In genomic region chr2:209463226-209463625, GRCh38 we compare ENCODE assay signal across 14 cellular contexts. TPM values are rescaled to one million over a fixed set of nuclear protein-coding genes. Genes with fewer than 3 reads are reported as not detected.
A peak's percentile ranks its signal among the peaks of the same experiment; 100 is the strongest.
DNase-seq lines count a peak whose midpoint lies in the region; ATAC-seq and TF ChIP-seq lines count a peak whose summit lies in the region.
"Had no signal": no experiment of that assay in that cellular context is flagged by ENCODE, and none has a peak within 500 bp of the region (broad histone marks: within the 10 kb centered on the region; RNA-seq: fewer than 3 reads in every experiment).

No MANE protein-coding gene starts in this region.

- H3K27ac ChIP-seq in OCI-LY1 (ENCODE audit: low read depth, low read length, poor library complexity, severe bottlenecking) = no peak overlapping the region
- H3K27ac ChIP-seq: left lung, ovary had no signal

- no peaks in the 10 kb centered on the region for H4K20me1 ChIP-seq in OCI-LY1 (ENCODE audit: insufficient read depth, low read length)

- no peaks in the 10 kb centered on the region; the same call in 1 of the 2 replicates for H3K36me3 ChIP-seq in OCI-LY1 (ENCODE audit: insufficient read depth, low read length)
- H3K36me3 ChIP-seq: left lung, ovary had no signal

- no peaks in the 10 kb centered on the region for H3K27me3 ChIP-seq in OCI-LY1 (ENCODE audit: insufficient read depth, low read length)
- H3K27me3 ChIP-seq: left lung, ovary had no signal

- peaks cover 8% of the 10 kb centered on the region for H3K4me1 ChIP-seq in OCI-LY1 (ENCODE audit: insufficient read depth, low read length, severe bottlenecking)
- H3K4me1 ChIP-seq: left lung had no signal

- in situ Hi-C loops in ACHN (cut with HindIII; ENCODE audit: low pct_ligation_motif_present, low pct_unique_long_range_greater_than_20kb, low sequenced_read_pairs) (no loop called here), G401 (cut with HindIII; ENCODE audit: low sequenced_read_pairs) (no loop called here)

- no peaks in the 10 kb centered on the region for H3F3A ChIP-seq in OCI-LY1 (ENCODE audit: insufficient read depth, low read length)

- ATAC-seq in GM18861 (IDR thresholded peaks at IDR 0.05; ENCODE audit: unreplicated experiment) = peak; percentile 47
- no peak for ATAC-seq in HG03025 (IDR thresholded peaks at IDR 0.05; ENCODE audit: low FRiP score, unreplicated experiment)
- ATAC-seq: left lung had no signal

- peak; percentile 32 for TF ChIP-seq CTCF in OCI-LY1 (IDR thresholded peaks at IDR 0.05; ENCODE audit: low read length)
- peak; percentile 23 for TF ChIP-seq CTCF in fibroblast of mammary gland (conservative IDR thresholded peaks at IDR 0.05; ENCODE audit: control insufficient read depth, insufficient read depth, low read depth, low read length)

- no peak overlapping the region for H3K9ac ChIP-seq in OCI-LY1 (ENCODE audit: low read length)

- peaks cover 3% of the 10 kb centered on the region; the same call in 1 of the 2 replicates for H3K9me3 ChIP-seq in OCI-LY1 (ENCODE audit: low read length)
- H3K9me3 ChIP-seq: left lung, ovary had no signal

- H3K4me3 ChIP-seq in OCI-LY1 (ENCODE audit: low read depth, low read length, poor library complexity, severe bottlenecking) = no peak overlapping the region
- H3K4me3 ChIP-seq in fibroblast of mammary gland (ENCODE audit: control insufficient read depth, low read depth, low read length) = no peak overlapping the region
- H3K4me3 ChIP-seq: left lung, ovary had no signal

- no peak overlapping the region for H3K4me2 ChIP-seq in OCI-LY1 (ENCODE audit: low read length)

- H3K9me2 ChIP-seq in OCI-LY1 (ENCODE audit: low read depth, low read length) = no peaks in the 10 kb centered on the region

- H3K79me2 ChIP-seq in OCI-LY1 (ENCODE audit: insufficient read depth, low read length) = no peaks in the 10 kb centered on the region

- DNase-seq in ACHN = peak; percentile 19
- DNase-seq in fibroblast of mammary gland (ENCODE audit: low read depth) = no peak
- DNase-seq in G401 (ENCODE audit: low spot score) = no peak
- DNase-seq in NCI-H524 treated with DMSO at 0.1 percent for 48 hours (lab: John Stamatoyannopoulos, UW) = no peak
- DNase-seq in NCI-H1105 (lab: John Stamatoyannopoulos, UW) = no peak
- DNase-seq: CD4-positive, CD25-positive, alpha-beta regulatory T cell; left lung; NCI-H345; ovary; stimulated activated CD4-positive, alpha-beta T cell treated with anti-CD3 and anti-CD28 coated beads, Interleukin-2, amount 100 ng/mL, for 48 hours had no signal

- no peak overlapping the region for H2AFZ ChIP-seq in OCI-LY1 (ENCODE audit: low read length)

RNA-seq across cellular contexts. Expression of gene MAP2, which starts 39.4 kb away (rescaled TPM):
- total RNA-seq in G401 (2014; rRNA removed; shearing (Covaris generic)) = not detected in 2 replicates
- total RNA-seq: CD4-positive, CD25-positive, alpha-beta regulatory T cell; T-helper 1 cell treated with Interleukin-12 subunit alpha and Interleukin-12 subunit beta and Interleukin-4 antibody, amounts not matched to agents 30 ng/mL and 1 ng/mL, for 36 hours had no signal
